ENCODE assay signal across 24 cellular contexts in genomic region chr2:67564626-67565025, GRCh38.
"Had no signal": no experiment of that assay in that cellular context is flagged by ENCODE, and none has a peak within 500 bp of the region (broad histone marks: within the 10 kb centered on the region; RNA-seq: fewer than 3 reads in every experiment).

No MANE protein-coding gene starts in this region.

- H3K4me1 Mint-ChIP-seq: activated naive CD8-positive, alpha-beta T cell treated with anti-CD3 and anti-CD28 coated beads, Interleukin-2, amount 10 ng/mL, durations not matched to agents 7 days and 5 days; central memory CD8-positive, alpha-beta T cell; naive thymus-derived CD4-positive, alpha-beta T cell; stimulated activated naive B cell treated with anti-CD40 and anti-IgM and Interleukin-4, amounts not matched to agents 10 μg/mL and 1 μg/mL and 100 μg/mL, for 72 hours had no signal

- ATAC-seq: activated CD8-positive, alpha-beta T cell treated with anti-CD3 and anti-CD28 coated beads for 36 hours; left ventricle myocardium superior; mucosa of descending colon; naive thymus-derived CD4-positive, alpha-beta T cell; psoas muscle; right lobe of liver; stimulated activated naive B cell treated with anti-CD40 and anti-IgM and Interleukin-4, amounts not matched to agents 10 μg/mL and 1 μg/mL and 100 μg/mL, for 72 hours; upper lobe of right lung had no signal

- H3K4me3 ChIP-seq: colonic mucosa, mucosa of descending colon, neural progenitor cell, psoas muscle, right lobe of liver, spleen, thoracic aorta, upper lobe of right lung had no signal

- H3K27ac Mint-ChIP-seq: activated CD8-positive, alpha-beta T cell treated with anti-CD3 and anti-CD28 coated beads for 36 hours; activated naive CD8-positive, alpha-beta T cell treated with anti-CD3 and anti-CD28 coated beads, Interleukin-2, amount 10 ng/mL, durations not matched to agents 7 days and 5 days; activated T-helper 2 cell treated with anti-CD3 and anti-CD28 coated beads, Interferon-gamma antibody, Interleukin-2, Interleukin-4, amounts not matched to agents 10 μg/mL and 5 μg/mL and 100 μg/mL, durations not matched to agents 14 hours and 24 hours and 36 hours; endodermal cell; naive thymus-derived CD4-positive, alpha-beta T cell; neural progenitor cell; stimulated activated naive B cell treated with anti-CD40 and anti-IgM and Interleukin-4, amounts not matched to agents 10 μg/mL and 1 μg/mL and 100 μg/mL, for 72 hours; T-helper 2 cell treated with Interferon-gamma antibody and Interleukin-4, amounts not matched to agents 5 μg/mL and 100 μg/mL, for 36 hours had no signal

- H3K9me3 Mint-ChIP-seq: activated CD8-positive, alpha-beta T cell treated with anti-CD3 and anti-CD28 coated beads for 36 hours; activated T-helper 2 cell treated with anti-CD3 and anti-CD28 coated beads, Interferon-gamma antibody, Interleukin-2, Interleukin-4, amounts not matched to agents 10 μg/mL and 5 μg/mL and 100 μg/mL, durations not matched to agents 14 hours and 24 hours and 36 hours; endodermal cell; neural progenitor cell had no signal

- DNase-seq: activated CD8-positive, alpha-beta T cell treated with anti-CD3 and anti-CD28 coated beads for 36 hours; activated naive CD4-positive, alpha-beta T cell treated with Interleukin-2 at 50 U/mL for 16 hours; activated naive CD8-positive, alpha-beta T cell treated with anti-CD3 and anti-CD28 coated beads, Interleukin-2, amount 10 ng/mL, durations not matched to agents 7 days and 5 days; activated T-cell treated with anti-CD3 and anti-CD28 coated beads, Interleukin-2, amount 50 U/mL, for 1 hour; anterior cingulate cortex; brain microvascular endothelial cell; colonic mucosa; endodermal cell; foreskin melanocyte; glutamatergic neuron; left ventricle myocardium superior; mucosa of descending colon; naive thymus-derived CD4-positive, alpha-beta T cell; psoas muscle; right lobe of liver; spleen; stimulated activated CD4-positive, alpha-beta T cell treated with anti-CD3 and anti-CD28 coated beads, Interleukin-4, amount 100 ng/mL, for 4 hours; stimulated activated naive B cell treated with anti-CD40 and anti-IgM and Interleukin-4, amounts not matched to agents 10 μg/mL and 1 μg/mL and 100 μg/mL, for 72 hours; upper lobe of right lung had no signal

- H3K9ac ChIP-seq: neural progenitor cell had no signal

- H3K27ac ChIP-seq: colonic mucosa, neural progenitor cell, psoas muscle, right lobe of liver, spleen, thoracic aorta, upper lobe of right lung had no signal

- H2AFZ ChIP-seq: neural progenitor cell had no signal

- H3K27me3 ChIP-seq: brain microvascular endothelial cell, colonic mucosa, neural progenitor cell, right lobe of liver, spleen, upper lobe of right lung had no signal

- H3K36me3 Mint-ChIP-seq: activated naive CD8-positive, alpha-beta T cell treated with anti-CD3 and anti-CD28 coated beads, Interleukin-2, amount 10 ng/mL, durations not matched to agents 7 days and 5 days; naive thymus-derived CD4-positive, alpha-beta T cell; neural progenitor cell; stimulated activated naive B cell treated with anti-CD40 and anti-IgM and Interleukin-4, amounts not matched to agents 10 μg/mL and 1 μg/mL and 100 μg/mL, for 72 hours had no signal

- H3K4me3 Mint-ChIP-seq: activated CD8-positive, alpha-beta T cell treated with anti-CD3 and anti-CD28 coated beads for 36 hours; activated naive CD8-positive, alpha-beta T cell treated with anti-CD3 and anti-CD28 coated beads, Interleukin-2, amount 10 ng/mL, durations not matched to agents 7 days and 5 days; central memory CD8-positive, alpha-beta T cell; endodermal cell; naive thymus-derived CD4-positive, alpha-beta T cell; neural progenitor cell; stimulated activated naive B cell treated with anti-CD40 and anti-IgM and Interleukin-4, amounts not matched to agents 10 μg/mL and 1 μg/mL and 100 μg/mL, for 72 hours; T-helper 2 cell treated with Interferon-gamma antibody and Interleukin-4, amounts not matched to agents 5 μg/mL and 100 μg/mL, for 36 hours had no signal

- H3K36me3 ChIP-seq: brain microvascular endothelial cell, colonic mucosa, neural progenitor cell, right lobe of liver, spleen, thoracic aorta, upper lobe of right lung had no signal

- H3K4me2 ChIP-seq: neural progenitor cell had no signal

- H3K9me3 ChIP-seq: colonic mucosa, mucosa of descending colon, psoas muscle, right lobe of liver, spleen, thoracic aorta, upper lobe of right lung had no signal

- H3K4me1 ChIP-seq: colonic mucosa, neural progenitor cell, right lobe of liver, spleen, upper lobe of right lung had no signal
